34 cellular contexts compared by ENCODE assay signal in genomic region chr15:100306098-100306497, GRCh38.
"Had no signal": no experiment of that assay in that cellular context is flagged by ENCODE, and none has a peak within 500 bp of the region (broad histone marks: within the 10 kb centered on the region; RNA-seq: fewer than 3 reads in every experiment).

No MANE protein-coding gene starts in this region.

- H3K9me3 Mint-ChIP-seq: activated CD4-positive, alpha-beta T cell treated with anti-CD3 and anti-CD28 coated beads, Interleukin-2, amount 10 ng/mL, durations not matched to agents 7 days and 5 days; activated naive CD4-positive, alpha-beta T cell treated with anti-CD3 and anti-CD28 coated beads, Interleukin-2, amount 50 U/mL, for 24 hours; activated T-cell treated with anti-CD3 and anti-CD28 coated beads, Interleukin-2, amount 50 U/mL, for 24 hours; T-helper 2 cell treated with Interferon-gamma antibody and Interleukin-4, amounts not matched to agents 5 μg/mL and 100 μg/mL, for 36 hours had no signal

- ATAC-seq: activated CD4-positive, alpha-beta T cell treated with anti-CD3 and anti-CD28 coated beads for 36 hours; activated CD8-positive, alpha-beta memory T cell treated with anti-CD3 and anti-CD28 coated beads, Interleukin-2, amount 10 ng/mL, durations not matched to agents 7 days and 5 days; activated CD8-positive, alpha-beta T cell treated with anti-CD3 and anti-CD28 coated beads, Interleukin-2, amount 10 ng/mL, durations not matched to agents 7 days and 5 days; activated naive CD8-positive, alpha-beta T cell treated with anti-CD3 and anti-CD28 coated beads, Interleukin-2, amount 50 U/mL, for 24 hours had no signal

- DNase-seq: activated B cell treated with CpG ODN at 0.5 μM for 24 hours; activated CD4-positive, alpha-beta memory T cell treated with anti-CD3 and anti-CD28 coated beads, Interleukin-2, amount 10 ng/mL, durations not matched to agents 7 days and 5 days; activated CD4-positive, alpha-beta T cell treated with anti-CD3 and anti-CD28 coated beads for 36 hours; activated CD4-positive, alpha-beta T cell treated with anti-CD3 and anti-CD28 coated beads for 48 hours; activated CD4-positive, alpha-beta T cell treated with anti-CD3 and anti-CD28 coated beads, Interleukin-2, amount 10 ng/mL, durations not matched to agents 7 days and 5 days; activated CD4-positive, alpha-beta T cell treated with anti-CD3 and anti-CD28 coated beads, Interleukin-2, amount 50 U/mL, for 48 hours; activated CD4-positive, CD25-positive, alpha-beta regulatory T cell treated with anti-CD3 and anti-CD28 coated beads, Interleukin-2, amount 50 U/mL, for 72 hours; activated CD8-positive, alpha-beta memory T cell treated with anti-CD3 and anti-CD28 coated beads for 24 hours; activated CD8-positive, alpha-beta memory T cell treated with anti-CD3 and anti-CD28 coated beads, Interleukin-2, amount 10 ng/mL, durations not matched to agents 7 days and 5 days; activated CD8-positive, alpha-beta memory T cell treated with anti-CD3 and anti-CD28 coated beads, Interleukin-2, amount 50 U/mL, for 48 hours; activated CD8-positive, alpha-beta T cell treated with anti-CD3 and anti-CD28 coated beads, Interleukin-2, amount 10 ng/mL, durations not matched to agents 7 days and 5 days; activated effector memory CD4-positive, alpha-beta T cell treated with Interleukin-2 at 50 U/mL for 16 hours; activated gamma-delta T cell; activated naive CD4-positive, alpha-beta T cell treated with anti-CD3 and anti-CD28 coated beads, Interleukin-2, amount 10 ng/mL, durations not matched to agents 7 days and 5 days; activated naive CD4-positive, alpha-beta T cell treated with Interleukin-2 at 50 U/mL for 16 hours; activated naive CD8-positive, alpha-beta T cell treated with anti-CD3 and anti-CD28 coated beads, Interleukin-2, amount 10 ng/mL, durations not matched to agents 7 days and 5 days; activated naive CD8-positive, alpha-beta T cell treated with anti-CD3 and anti-CD28 coated beads, Interleukin-2, amount 50 U/mL, for 24 hours; activated T-cell treated with anti-CD3 and anti-CD28 coated beads, Interleukin-2, amount 50 U/mL, for 24 hours; activated T-cell treated with anti-CD3 and anti-CD28 coated beads, Interleukin-2, amount 50 U/mL, for 48 hours; amygdala; anterior cingulate cortex; brain microvascular endothelial cell; central memory CD4-positive, alpha-beta T cell; T-helper 1 cell; T-helper 2 cell; T-helper 9 cell had no signal

- H3K27me3 ChIP-seq: ascending aorta, brain microvascular endothelial cell, breast epithelium had no signal

- H3K36me3 Mint-ChIP-seq: activated CD8-positive, alpha-beta memory T cell treated with anti-CD3 and anti-CD28 coated beads, Interleukin-2, amount 10 ng/mL, durations not matched to agents 7 days and 5 days; activated naive CD4-positive, alpha-beta T cell treated with anti-CD3 and anti-CD28 coated beads, Interleukin-2, amount 10 ng/mL, durations not matched to agents 7 days and 5 days had no signal

- H3K4me3 Mint-ChIP-seq: activated B cell treated with CpG ODN at 0.5 μM for 24 hours; activated CD4-positive, alpha-beta memory T cell treated with anti-CD3 and anti-CD28 coated beads, Interleukin-2, amount 10 ng/mL, durations not matched to agents 7 days and 5 days; activated CD4-positive, alpha-beta T cell treated with anti-CD3 and anti-CD28 coated beads for 36 hours; activated CD4-positive, alpha-beta T cell treated with anti-CD3 and anti-CD28 coated beads, Interleukin-2, amount 10 ng/mL, durations not matched to agents 7 days and 5 days; activated CD8-positive, alpha-beta memory T cell treated with anti-CD3 and anti-CD28 coated beads, Interleukin-2, amount 10 ng/mL, durations not matched to agents 7 days and 5 days; activated CD8-positive, alpha-beta T cell treated with anti-CD3 and anti-CD28 coated beads, Interleukin-2, amount 10 ng/mL, durations not matched to agents 7 days and 5 days; activated naive CD4-positive, alpha-beta T cell treated with anti-CD3 and anti-CD28 coated beads, Interleukin-2, amount 10 ng/mL, durations not matched to agents 7 days and 5 days; activated naive CD4-positive, alpha-beta T cell treated with anti-CD3 and anti-CD28 coated beads, Interleukin-2, amount 50 U/mL, for 24 hours; activated naive CD8-positive, alpha-beta T cell; activated naive CD8-positive, alpha-beta T cell treated with anti-CD3 and anti-CD28 coated beads, Interleukin-2, amount 10 ng/mL, durations not matched to agents 7 days and 5 days; activated naive CD8-positive, alpha-beta T cell treated with anti-CD3 and anti-CD28 coated beads, Interleukin-2, amount 50 U/mL, for 24 hours; activated T-cell treated with anti-CD3 and anti-CD28 coated beads, Interleukin-2, amount 50 U/mL, for 24 hours; T-helper 1 cell treated with Interleukin-12 subunit alpha and Interleukin-12 subunit beta and Interleukin-4 antibody, amounts not matched to agents 30 μg/mL and 1 μg/mL, for 36 hours; T-helper 2 cell treated with Interferon-gamma antibody and Interleukin-4, amounts not matched to agents 5 μg/mL and 100 μg/mL, for 36 hours had no signal

- H3K27me3 Mint-ChIP-seq: activated CD4-positive, alpha-beta memory T cell treated with anti-CD3 and anti-CD28 coated beads, Interleukin-2, amount 10 ng/mL, durations not matched to agents 7 days and 5 days; activated CD4-positive, alpha-beta T cell treated with anti-CD3 and anti-CD28 coated beads for 36 hours; activated CD4-positive, alpha-beta T cell treated with anti-CD3 and anti-CD28 coated beads, Interleukin-2, amount 10 ng/mL, durations not matched to agents 7 days and 5 days; activated CD8-positive, alpha-beta memory T cell treated with anti-CD3 and anti-CD28 coated beads, Interleukin-2, amount 10 ng/mL, durations not matched to agents 7 days and 5 days; activated naive CD4-positive, alpha-beta T cell treated with anti-CD3 and anti-CD28 coated beads, Interleukin-2, amount 10 ng/mL, durations not matched to agents 7 days and 5 days; activated naive CD4-positive, alpha-beta T cell treated with anti-CD3 and anti-CD28 coated beads, Interleukin-2, amount 50 U/mL, for 24 hours; activated naive CD8-positive, alpha-beta T cell; activated naive CD8-positive, alpha-beta T cell treated with anti-CD3 and anti-CD28 coated beads, Interleukin-2, amount 50 U/mL, for 24 hours; activated T-cell treated with anti-CD3 and anti-CD28 coated beads, Interleukin-2, amount 50 U/mL, for 24 hours had no signal

- H3K27ac Mint-ChIP-seq: activated B cell treated with CpG ODN at 0.5 μM for 24 hours; activated CD4-positive, alpha-beta memory T cell treated with anti-CD3 and anti-CD28 coated beads, Interleukin-2, amount 10 ng/mL, durations not matched to agents 7 days and 5 days; activated CD4-positive, alpha-beta T cell treated with anti-CD3 and anti-CD28 coated beads for 36 hours; activated CD4-positive, alpha-beta T cell treated with anti-CD3 and anti-CD28 coated beads, Interleukin-2, amount 10 ng/mL, durations not matched to agents 7 days and 5 days; activated CD8-positive, alpha-beta memory T cell treated with anti-CD3 and anti-CD28 coated beads, Interleukin-2, amount 10 ng/mL, durations not matched to agents 7 days and 5 days; activated CD8-positive, alpha-beta T cell treated with anti-CD3 and anti-CD28 coated beads, Interleukin-2, amount 10 ng/mL, durations not matched to agents 7 days and 5 days; activated naive CD4-positive, alpha-beta T cell treated with anti-CD3 and anti-CD28 coated beads, Interleukin-2, amount 10 ng/mL, durations not matched to agents 7 days and 5 days; activated naive CD4-positive, alpha-beta T cell treated with anti-CD3 and anti-CD28 coated beads, Interleukin-2, amount 50 U/mL, for 24 hours; activated naive CD8-positive, alpha-beta T cell; activated naive CD8-positive, alpha-beta T cell treated with anti-CD3 and anti-CD28 coated beads, Interleukin-2, amount 10 ng/mL, durations not matched to agents 7 days and 5 days; activated naive CD8-positive, alpha-beta T cell treated with anti-CD3 and anti-CD28 coated beads, Interleukin-2, amount 50 U/mL, for 24 hours; activated T-cell treated with anti-CD3 and anti-CD28 coated beads, Interleukin-2, amount 50 U/mL, for 24 hours; activated T-helper 2 cell treated with anti-CD3 and anti-CD28 coated beads, Interferon-gamma antibody, Interleukin-2, Interleukin-4, amounts not matched to agents 10 μg/mL and 5 μg/mL and 100 μg/mL, durations not matched to agents 14 hours and 24 hours and 36 hours; T-helper 1 cell treated with Interleukin-12 subunit alpha and Interleukin-12 subunit beta and Interleukin-4 antibody, amounts not matched to agents 30 μg/mL and 1 μg/mL, for 36 hours; T-helper 2 cell treated with Interferon-gamma antibody and Interleukin-4, amounts not matched to agents 5 μg/mL and 100 μg/mL, for 36 hours had no signal

- H3K4me1 ChIP-seq: breast epithelium had no signal

- H3K4me3 ChIP-seq: ascending aorta, breast epithelium had no signal

- H3K9me3 ChIP-seq: breast epithelium had no signal

- H3K27ac ChIP-seq: ascending aorta, brain microvascular endothelial cell, breast epithelium, VCaP had no signal

- H3K4me1 Mint-ChIP-seq: activated B cell treated with CpG ODN at 0.5 μM for 24 hours; activated CD4-positive, alpha-beta memory T cell treated with anti-CD3 and anti-CD28 coated beads, Interleukin-2, amount 10 ng/mL, durations not matched to agents 7 days and 5 days; activated CD4-positive, alpha-beta T cell treated with anti-CD3 and anti-CD28 coated beads, Interleukin-2, amount 10 ng/mL, durations not matched to agents 7 days and 5 days; activated CD8-positive, alpha-beta memory T cell treated with anti-CD3 and anti-CD28 coated beads, Interleukin-2, amount 10 ng/mL, durations not matched to agents 7 days and 5 days; activated naive CD4-positive, alpha-beta T cell treated with anti-CD3 and anti-CD28 coated beads, Interleukin-2, amount 50 U/mL, for 24 hours had no signal

- H3K36me3 ChIP-seq: ascending aorta, brain microvascular endothelial cell, breast epithelium had no signal
